In genomic region chr4:42708625-42709024, GRCh38 we compare ENCODE assay signal across 1 cellular context.
TF ChIP-seq lines count a peak whose summit lies in the region.

No MANE protein-coding gene starts in this region.

TF ChIP-seq in GM23338, 12 proteins besides CTCF, POLR2A, EP300 and RAD21 (continued from another document):
- TF ChIP-seq ZNF462 (CRISPR knock-in tag; IDR thresholded peaks at IDR 0.05): no peak
- TF ChIP-seq CREB1 (CRISPR knock-in tag; IDR thresholded peaks at IDR 0.05; ENCODE audit: low read depth): no peak
- no peak for TF ChIP-seq EZH2 (IDR thresholded peaks at IDR 0.05; ENCODE audit: low read depth, unreplicated experiment)
- no peak for TF ChIP-seq REST (IDR thresholded peaks at IDR 0.05; ENCODE audit: unreplicated experiment)
- TF ChIP-seq JUNB (IDR thresholded peaks at IDR 0.05; ENCODE audit: unreplicated experiment): no peak
- no peak for TF ChIP-seq STAT1 (IDR thresholded peaks at IDR 0.05; ENCODE audit: unreplicated experiment)
